ENCODE assay signal across 16 cellular contexts in genomic region chr10:112580267-112580666, GRCh38.
A peak's percentile ranks its signal among the peaks of the same experiment; 100 is the strongest.
DNase-seq lines count a peak whose midpoint lies in the region; ATAC-seq, FAIRE-seq and TF ChIP-seq lines count a peak whose summit lies in the region.
"Had no signal": no experiment of that assay in that cellular context is flagged by ENCODE, and none has a peak within 500 bp of the region (broad histone marks: within the 10 kb centered on the region; RNA-seq: fewer than 3 reads in every experiment).

No MANE protein-coding gene starts in this region.

- no peak for TF ChIP-seq POLR2A in A549 (IDR thresholded peaks at IDR 0.05; ENCODE audit: low read length)

- no peak overlapping the region for H3K4me3 Mint-ChIP-seq in endodermal cell
- H3K4me3 Mint-ChIP-seq: CD4-positive, CD25-positive, alpha-beta regulatory T cell had no signal

- no peak overlapping the region for H3K27ac ChIP-seq in A549
- H3K27ac ChIP-seq in endodermal cell (ENCODE audit: low read depth, low read length): peak overlapping the region; percentile 20
- H3K27ac ChIP-seq in substantia nigra (ENCODE audit: low read depth, low read length, poor library complexity, severe bottlenecking): no peak overlapping the region
- H3K27ac ChIP-seq: BLaER1 treated with 17β-estradiol and CSF1 and Interleukin-3, amounts not matched to agents 10 nM and 100 nM had no signal

- no peak overlapping the region for H3K9ac ChIP-seq in endodermal cell (ENCODE audit: extremely low read depth, low read length, poor library complexity, severe bottlenecking)
- H3K9ac ChIP-seq: BLaER1 treated with 17β-estradiol and CSF1 and Interleukin-3, amounts not matched to agents 10 nM and 100 nM had no signal

- no peaks in the 10 kb centered on the region for H3K27me3 Mint-ChIP-seq in endodermal cell (ENCODE audit: insufficient read depth)
- H3K27me3 Mint-ChIP-seq: CD4-positive, CD25-positive, alpha-beta regulatory T cell had no signal

- no peaks in the 10 kb centered on the region for H3K9me3 Mint-ChIP-seq in endodermal cell

- no peaks in the 10 kb centered on the region for H3K27me3 ChIP-seq in endodermal cell (ENCODE audit: control insufficient read depth, insufficient read depth, low read length, poor library complexity, severe bottlenecking)
- H3K27me3 ChIP-seq: BLaER1 treated with 17β-estradiol and CSF1 and Interleukin-3, amounts not matched to agents 10 nM and 100 nM had no signal

- no peak for TF ChIP-seq RAD21 in A549 (conservative IDR thresholded peaks at IDR 0.05 in 1 of 2, IDR thresholded peaks at IDR 0.05 in 1 of 2)

- TF ChIP-seq CTCF in A549 (IDR thresholded peaks at IDR 0.05) (no peak), endodermal cell (conservative IDR thresholded peaks at IDR 0.05) (no peak)

- H3K27ac Mint-ChIP-seq in endodermal cell: no peak overlapping the region

- H3K9me3 ChIP-seq in A549: no peaks in the 10 kb centered on the region
- H3K9me3 ChIP-seq in endodermal cell (ENCODE audit: control insufficient read depth, low read length): no peaks in the 10 kb centered on the region
- H3K9me3 ChIP-seq: BLaER1 treated with 17β-estradiol and CSF1 and Interleukin-3, amounts not matched to agents 10 nM and 100 nM had no signal

- no peak for TF ChIP-seq EP300 in A549 (IDR thresholded peaks at IDR 0.05)

- POLR2A ChIA-PET in A549 (lab: Yijun Ruan, JAX): no interaction called here

- H3K4me3 ChIP-seq in A549 (no peak overlapping the region), endodermal cell (ENCODE audit: low read length) (no peak overlapping the region)
- H3K4me3 ChIP-seq: BLaER1 treated with 17β-estradiol and CSF1 and Interleukin-3, amounts not matched to agents 10 nM and 100 nM had no signal

- FAIRE-seq in A549 (lab: Jason Lieb, UNC): no peak
- FAIRE-seq: H54, HTR-8/SVneo had no signal

- H3K4me1 ChIP-seq in A549 (peaks cover 12% of the 10 kb centered on the region), endodermal cell (ENCODE audit: control insufficient read depth, insufficient read depth, low read length) (no peaks in the 10 kb centered on the region)

- H3K4me2 ChIP-seq in A549: no peak overlapping the region
- H3K4me2 ChIP-seq: BLaER1 treated with 17β-estradiol and CSF1 and Interleukin-3, amounts not matched to agents 10 nM and 100 nM had no signal

- CTCF ChIA-PET in A549 (lab: Yijun Ruan, JAX): no interaction called here

- 95% methylated on average over 2 of the region's 2 CpGs for WGBS in A549 (ENCODE audit: missing lambda C conversion rate)
- WGBS in endodermal cell (ENCODE audit: insufficient coverage in 1 of 2, insufficient read length in 1 of 2), 2 experiments: 82 to 89% methylated on average over 2 of the region's 2 CpGs

- H3K4me1 Mint-ChIP-seq in endodermal cell: peaks cover 10% of the 10 kb centered on the region

- no peaks in the 10 kb centered on the region for H3K36me3 ChIP-seq in endodermal cell (ENCODE audit: control insufficient read depth, insufficient read depth, low read length)

- H3K36me3 Mint-ChIP-seq in endodermal cell (ENCODE audit: low read depth): no peaks in the 10 kb centered on the region

- no peak for ATAC-seq in A549
- ATAC-seq: HCT116 had no signal

- no peak for DNase-seq in A549 (ENCODE audit: low read depth in 1 of 2, low spot score in 1 of 2)
- peak; percentile 18 for DNase-seq in HT1080 (ENCODE audit: low read depth)
- DNase-seq in endodermal cell: no peak
- peak; percentile 54 for DNase-seq in renal cortical epithelial cell (ENCODE audit: low read depth)
- DNase-seq in NCI-H345 treated with DMSO at 0.1 percent for 48 hours (lab: John Stamatoyannopoulos, UW; ENCODE audit: unreplicated experiment): no peak
- DNase-seq in cerebellum (ENCODE audit: low spot score): no peak
- no peak for DNase-seq in substantia nigra (lab: John Stamatoyannopoulos, UW)
- DNase-seq: 8988T; ACHN; Calu3; CD4-positive, CD25-positive, alpha-beta regulatory T cell; DMS 273 treated with DMSO at 0.1 percent for 48 hours had no signal

TF ChIP-seq in A549, 52 proteins besides CTCF, POLR2A, EP300 and RAD21:
- TF ChIP-seq MAFK (IDR thresholded peaks at IDR 0.05; ENCODE audit: partially characterized antibody) (peak; percentile 15), NFE2L2 (conservative IDR thresholded peaks at IDR 0.05; ENCODE audit: low read length) (no peak)
TF ChIP-seq in A549: peak in this region for 1.

Comparison
In these comparisons a context has a peak if more than half of its experiments do, and no peak if none do; other contexts are left out.
1. DNase-seq: peak in HT1080 (single experiment) and renal cortical epithelial cell (single experiment); none in A549 (0 of 2), endodermal cell (single experiment), NCI-H345 treated with DMSO at 0.1 percent for 48 hours (single experiment), cerebellum (single experiment) and substantia nigra (0 of 49).